15 cellular contexts compared by ENCODE assay signal in genomic region chr3:108053025-108053424, GRCh38. TPM values are rescaled to one million over a fixed set of nuclear protein-coding genes. Genes with fewer than 3 reads are reported as not detected.
DNase-seq lines count a peak whose midpoint lies in the region; ATAC-seq and TF ChIP-seq lines count a peak whose summit lies in the region.
"Had no signal": no experiment of that assay in that cellular context is flagged by ENCODE, and none has a peak within 500 bp of the region (broad histone marks: within the 10 kb centered on the region; RNA-seq: fewer than 3 reads in every experiment).

No MANE protein-coding gene starts in this region.

- peak; percentile 53 for ATAC-seq in Right ventricle myocardium superior (ENCODE audit: poor library complexity)
- no peak for ATAC-seq in T-helper 17 cell

- H3K27ac ChIP-seq in thyroid gland: no peak overlapping the region
- H3K27ac ChIP-seq: BLaER1, cardiac muscle cell, HL-60 had no signal

- TF ChIP-seq POLR2A in thyroid gland (IDR thresholded peaks at IDR 0.05): no peak

- H3K9me3 ChIP-seq in T-helper 17 cell (ENCODE audit: control insufficient read depth, low read length, poor library complexity, severe bottlenecking) (no peaks in the 10 kb centered on the region), thyroid gland (no peaks in the 10 kb centered on the region)
- H3K9me3 ChIP-seq: BLaER1 had no signal

- peak overlapping the region; percentile 84 for H3K27ac Mint-ChIP-seq in T-helper 17 cell
- peak overlapping the region in 5 of 6 donors; percentile 46 to 90 (median 74) for H3K27ac Mint-ChIP-seq in immature natural killer cell
- H3K27ac Mint-ChIP-seq: activated T-helper 1 cell treated with anti-CD3 and anti-CD28 coated beads, Interleukin-12 subunit alpha, Interleukin-12 subunit beta, Interleukin-2, Interleukin-4 antibody, amounts not matched to agents 30 ng/mL and 10 ng/mL and 1 ng/mL, durations not matched to agents 14 hours and 24 hours and 36 hours had no signal

- DNase-seq in Right ventricle myocardium superior (no peak), cardiac septum (ENCODE audit: low spot score) (no peak), T-helper 17 cell (no peak), immature natural killer cell (no peak), thyroid gland (peak; percentile 33 to 64), NCI-H1092 (lab: John Stamatoyannopoulos, UW) (no peak), head of caudate nucleus (no peak), UCSD-AML1 (lab: John Stamatoyannopoulos, UW; ENCODE audit: unreplicated experiment) (no peak)
- DNase-seq: NCI-H510A; stimulated activated CD4-positive, alpha-beta T cell treated with anti-CD3 and anti-CD28 coated beads, Interleukin-2, amount 100 ng/mL, for 48 hours; stimulated activated naive CD4-positive, alpha-beta T cell treated with Interleukin-2 at 50 U/mL for 16 hours had no signal

- H3K9me3 Mint-ChIP-seq in immature natural killer cell: no peaks in the 10 kb centered on the region
- H3K9me3 Mint-ChIP-seq: activated T-helper 1 cell treated with anti-CD3 and anti-CD28 coated beads, Interleukin-12 subunit alpha, Interleukin-12 subunit beta, Interleukin-2, Interleukin-4 antibody, amounts not matched to agents 30 ng/mL and 10 ng/mL and 1 ng/mL, durations not matched to agents 14 hours and 24 hours and 36 hours had no signal

- H3K4me3 Mint-ChIP-seq in T-helper 17 cell: no peak overlapping the region
- H3K4me3 Mint-ChIP-seq in immature natural killer cell: peak overlapping the region in 1 of 5 donors; percentile 18
- H3K4me3 Mint-ChIP-seq: activated T-helper 1 cell treated with anti-CD3 and anti-CD28 coated beads, Interleukin-12 subunit alpha, Interleukin-12 subunit beta, Interleukin-2, Interleukin-4 antibody, amounts not matched to agents 30 ng/mL and 10 ng/mL and 1 ng/mL, durations not matched to agents 14 hours and 24 hours and 36 hours had no signal

- H3K4me1 Mint-ChIP-seq in T-helper 17 cell: peaks cover 39% of the 10 kb centered on the region
- peaks cover 51 to 88% of the 10 kb centered on the region in 2 donors for H3K4me1 Mint-ChIP-seq in immature natural killer cell

- 67 to 77% methylated on average over 4 of the region's 4 CpGs for WGBS in thyroid gland, 2 donors

- H3K4me3 ChIP-seq in thyroid gland (replicated peaks in 1 of 3): no peak overlapping the region
- H3K4me3 ChIP-seq: BLaER1, cardiac muscle cell had no signal

- H3K27me3 ChIP-seq in thyroid gland: no peaks in the 10 kb centered on the region
- H3K27me3 ChIP-seq: BLaER1, cardiac muscle cell had no signal

- intact Hi-C loops in Right ventricle myocardium superior (cut with DNase I): no loop called here
- intact Hi-C loops in cardiac septum (cut with DNase I): no loop called here
- intact Hi-C loops in thyroid gland (cut with DNase I): no loop called here
- intact Hi-C loops in head of caudate nucleus (cut with DNase I): no loop called here

- H3K27me3 Mint-ChIP-seq in T-helper 17 cell (no peaks in the 10 kb centered on the region), immature natural killer cell (ENCODE audit: low read depth in 3 of 3) (peaks cover 0 to 4% (median 2%) of the 10 kb centered on the region in 3 donors)

- no peak for TF ChIP-seq CTCF in thyroid gland (IDR thresholded peaks at IDR 0.05)

- H3K36me3 ChIP-seq in thyroid gland: no peaks in the 10 kb centered on the region
- H3K36me3 ChIP-seq: cardiac muscle cell had no signal

- H3K4me1 ChIP-seq in thyroid gland: peaks cover 0 to 12% of the 10 kb centered on the region in 2 donors
- H3K4me1 ChIP-seq: BLaER1 had no signal

- peaks cover 18% of the 10 kb centered on the region for H3K36me3 Mint-ChIP-seq in T-helper 17 cell (ENCODE audit: low read depth)
- H3K36me3 Mint-ChIP-seq in immature natural killer cell: peaks cover 22 to 48% (median 33%) of the 10 kb centered on the region in 3 donors

RNA-seq across cellular contexts. Expression of gene CD47, which starts 37.8 kb away (rescaled TPM):
- total RNA-seq in Right ventricle myocardium superior (46.2 TPM), cardiac septum (51.4 TPM), T-helper 17 cell (100 to 1,000 TPM; 150 to 170 TPM), thyroid gland (100 to 1,000 TPM; 146 to 167 (median 160) TPM)
- polyA plus RNA-seq in immature natural killer cell: 100 to 1,000 TPM; 291 to 313 (median 291) TPM

Comparison
In these comparisons a context has a peak if more than half of its experiments do, and no peak if none do; other contexts are left out.
1. DNase-seq: peak in thyroid gland (2 of 2); none in Right ventricle myocardium superior (single experiment), cardiac septum (single experiment), T-helper 17 cell (0 of 3), immature natural killer cell (0 of 3), NCI-H1092 (single experiment), head of caudate nucleus (0 of 42) and UCSD-AML1 (single experiment).